22 cellular contexts compared by ENCODE assay signal in the genomic region with DNA sequence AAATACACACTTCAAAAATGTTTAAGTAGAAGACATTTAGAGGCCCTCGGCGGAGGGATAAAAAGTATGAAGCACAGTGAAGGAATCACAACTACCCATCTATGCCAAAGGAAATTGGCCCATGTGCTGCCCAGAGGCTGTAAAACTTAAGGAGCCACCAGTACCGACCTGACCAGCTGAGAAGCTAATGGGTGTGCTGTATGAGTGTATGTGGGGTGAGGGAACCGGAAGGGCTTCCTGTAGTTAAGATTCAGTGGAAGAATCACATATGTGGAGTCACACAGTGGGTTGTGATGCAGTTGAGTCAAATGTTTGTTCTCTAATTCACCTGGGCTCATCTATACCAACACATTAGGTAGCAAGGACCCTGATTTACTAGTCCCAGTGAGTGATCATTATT.
"Had no signal": no experiment of that assay in that cellular context is flagged by ENCODE, and none has a peak within 500 bp of the region (broad histone marks: within the 10 kb centered on the region; RNA-seq: fewer than 3 reads in every experiment).

No MANE protein-coding gene starts in this region.

- H3K27ac ChIP-seq: adrenal gland, breast epithelium, esophagus muscularis mucosa, hepatocyte, lower lobe of right lung, pancreas, vagina had no signal

- DNase-seq: activated CD4-positive, alpha-beta T cell treated with anti-CD3 and anti-CD28 coated beads, Interleukin-2, amount 10 ng/mL, durations not matched to agents 24 days and 14 days; activated CD8-positive, alpha-beta memory T cell treated with anti-CD3 and anti-CD28 coated beads for 24 hours; activated CD8-positive, alpha-beta memory T cell treated with anti-CD3 and anti-CD28 coated beads, Interleukin-2, amount 50 U/mL, for 48 hours; activated effector memory CD4-positive, alpha-beta T cell treated with anti-CD3 and anti-CD28 coated beads, Interleukin-2, amount 50 U/mL, for 16 hours; activated T-cell treated with anti-CD3 and anti-CD28 coated beads, Interleukin-2, amount 50 U/mL, for 72 hours; adrenal gland; cerebellar nuclear complex; cortex of kidney; lower lobe of right lung; natural killer cell; pancreas; stimulated activated CD4-positive, alpha-beta T cell treated with anti-CD3 and anti-CD28 coated beads, Interleukin-4, amount 100 ng/mL, for 1 hour; stimulated activated naive CD8-positive, alpha-beta T cell treated with anti-CD3 and anti-CD28 coated beads, Interleukin-15, amount 100 ng/mL, for 72 hours; T1000; trophoblast cell had no signal

- H3K36me3 ChIP-seq: adrenal gland, breast epithelium, esophagus muscularis mucosa, lower lobe of right lung, pancreas, vagina had no signal

- H3K79me2 ChIP-seq: hepatocyte had no signal

- H3K27me3 ChIP-seq: adrenal gland, breast epithelium, esophagus muscularis mucosa, hepatocyte, pancreas, vagina had no signal

- H2AFZ ChIP-seq: hepatocyte had no signal

- H3K4me1 ChIP-seq: adrenal gland, breast epithelium, esophagus muscularis mucosa, lower lobe of right lung, pancreas, vagina had no signal

- H3K4me2 ChIP-seq: hepatocyte, smooth muscle cell had no signal

- H3K4me3 ChIP-seq: adrenal gland, breast epithelium, esophagus muscularis mucosa, hepatocyte, lower lobe of right lung, pancreas, smooth muscle cell, vagina had no signal

- ATAC-seq: activated naive CD4-positive, alpha-beta T cell treated with anti-CD3 and anti-CD28 coated beads, Interleukin-2, amount 50 U/mL, for 72 hours; activated T-cell treated with anti-CD3 and anti-CD28 coated beads, Interleukin-2, amount 50 U/mL, for 72 hours; lower lobe of right lung; natural killer cell; pancreas; sciatic nerve; stimulated activated naive CD8-positive, alpha-beta T cell treated with anti-CD3 and anti-CD28 coated beads, Interleukin-15, amount 100 ng/mL, for 72 hours had no signal

- H3K9me3 ChIP-seq: breast epithelium, esophagus muscularis mucosa, lower lobe of right lung, pancreas, vagina had no signal
